ENCODE assay signal across 12 cellular contexts in the genomic region with DNA sequence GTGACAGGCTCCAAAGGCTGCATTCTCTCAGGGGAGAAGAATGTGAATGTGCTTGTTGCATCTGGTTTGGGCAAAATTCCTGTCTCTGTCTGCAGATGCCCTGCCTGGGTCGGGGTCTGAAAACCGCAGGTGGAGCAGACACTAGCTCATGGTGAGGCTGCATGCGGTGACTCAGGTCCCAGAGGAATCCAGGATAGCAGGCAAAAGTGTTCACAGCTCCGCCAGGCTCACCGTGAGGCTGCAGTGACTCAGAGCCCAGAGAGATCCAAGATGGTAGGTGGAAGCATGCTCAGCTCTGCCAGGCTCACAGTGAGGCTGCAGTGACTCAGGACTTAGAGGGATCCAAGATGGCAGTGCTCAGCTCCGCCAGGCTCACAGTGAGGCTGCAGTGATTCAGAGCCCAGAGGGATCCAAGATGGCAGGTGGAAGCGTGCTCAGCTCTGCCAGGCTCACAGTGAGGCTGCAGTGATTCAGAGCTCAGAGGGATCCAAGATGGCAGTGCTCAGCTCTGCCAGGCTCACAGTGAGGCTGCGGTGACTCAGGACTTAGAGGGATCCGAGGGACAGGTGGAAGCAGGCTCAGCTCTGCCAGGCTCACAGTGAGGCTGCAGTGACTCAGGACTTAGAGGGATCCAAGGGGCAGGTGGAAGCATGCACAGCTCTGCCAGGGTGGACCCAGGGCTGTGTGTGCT.
A peak's percentile ranks its signal among the peaks of the same experiment; 100 is the strongest.
DNase-seq lines count a peak whose midpoint lies in the region; ATAC-seq, FAIRE-seq and TF ChIP-seq lines count a peak whose summit lies in the region.
"Had no signal": no experiment of that assay in that cellular context is flagged by ENCODE, and none has a peak within 500 bp of the region (broad histone marks: within the 10 kb centered on the region; RNA-seq: fewer than 3 reads in every experiment).

No MANE protein-coding gene starts in this region.

- no peak overlapping the region for H3K4me3 Mint-ChIP-seq in progenitor cell of endocrine pancreas (ENCODE audit: low read depth)
- H3K4me3 Mint-ChIP-seq: natural killer cell treated with Interleukin-12 subunit alpha and Interleukin-12 subunit beta and Interleukin-15 and Interleukin-18, amount 100 ng/mL, for 72 hours had no signal

- no peak overlapping the region for H2AFZ ChIP-seq in MM.1S (ENCODE audit: low read length)

- peaks cover 40% of the 10 kb centered on the region for H3K27me3 Mint-ChIP-seq in progenitor cell of endocrine pancreas

- H3K4me1 Mint-ChIP-seq in progenitor cell of endocrine pancreas (ENCODE audit: low read depth) = peaks cover 4% of the 10 kb centered on the region

- no peaks in the 10 kb centered on the region for H4K20me1 ChIP-seq in MM.1S (ENCODE audit: insufficient read depth, low read length)

- H3K9ac ChIP-seq in MM.1S (ENCODE audit: low read length) = no peak overlapping the region

- H3K4me2 ChIP-seq in MM.1S (ENCODE audit: low read depth, low read length) = no peak overlapping the region

- no peaks in the 10 kb centered on the region for H3K9me3 ChIP-seq in esophagus (ENCODE audit: control insufficient read depth in 2 of 2, insufficient read depth in 1 of 2, low read depth in 1 of 2, low read length in 1 of 2)
- no peaks in the 10 kb centered on the region for H3K9me3 ChIP-seq in psoas muscle
- no peaks in the 10 kb centered on the region for H3K9me3 ChIP-seq in MM.1S (replicated peaks; ENCODE audit: insufficient read depth, low read length)
- H3K9me3 ChIP-seq: upper lobe of left lung had no signal

- intact Hi-C loops in psoas muscle (cut with DNase I) = no loop called here

- TF ChIP-seq CTCF in psoas muscle (IDR thresholded peaks at IDR 0.05) = no peak
- TF ChIP-seq CTCF in MM.1S (IDR thresholded peaks at IDR 0.05; ENCODE audit: low read length) = no peak
- no peak for TF ChIP-seq CTCF in progenitor cell of endocrine pancreas (IDR thresholded peaks at IDR 0.05; ENCODE audit: unreplicated experiment)

- H3K4me1 ChIP-seq in esophagus (ENCODE audit: control insufficient read depth in 2 of 2, insufficient read depth in 2 of 2, low read length in 1 of 2) (peaks cover 0 to 5% of the 10 kb centered on the region in 2 donors), psoas muscle (no peaks in the 10 kb centered on the region), MM.1S (ENCODE audit: low read length) (no peaks in the 10 kb centered on the region)
- H3K4me1 ChIP-seq: upper lobe of left lung had no signal

- H3K27ac ChIP-seq in esophagus (ENCODE audit: low read depth in 2 of 2, low read length in 1 of 2) (peak overlapping the region; percentile 39 to 74), psoas muscle (no peak overlapping the region), MM.1S (ENCODE audit: low read length) (no peak overlapping the region)
- H3K27ac ChIP-seq: upper lobe of left lung had no signal

- H3K9me2 ChIP-seq in MM.1S (replicated peaks; ENCODE audit: insufficient read depth, low read length) = no peaks in the 10 kb centered on the region

- no peak overlapping the region for H3K27ac Mint-ChIP-seq in progenitor cell of endocrine pancreas
- H3K27ac Mint-ChIP-seq: natural killer cell treated with Interleukin-12 subunit alpha and Interleukin-12 subunit beta and Interleukin-15 and Interleukin-18, amount 100 ng/mL, for 72 hours had no signal

- H3K36me3 Mint-ChIP-seq in progenitor cell of endocrine pancreas (ENCODE audit: insufficient read depth) = no peaks in the 10 kb centered on the region
- H3K36me3 Mint-ChIP-seq: natural killer cell treated with Interleukin-12 subunit alpha and Interleukin-12 subunit beta and Interleukin-15 and Interleukin-18, amount 100 ng/mL, for 72 hours had no signal

- H3K36me3 ChIP-seq in esophagus (ENCODE audit: control insufficient read depth in 2 of 2, insufficient read depth in 2 of 2, low read length in 1 of 2) = no peaks in the 10 kb centered on the region
- H3K36me3 ChIP-seq in psoas muscle (ENCODE audit: insufficient read depth in 1 of 2, low read depth in 1 of 2) = no peaks in the 10 kb centered on the region
- no peaks in the 10 kb centered on the region for H3K36me3 ChIP-seq in MM.1S (replicated peaks; ENCODE audit: insufficient read depth, low read length)
- H3K36me3 ChIP-seq: upper lobe of left lung had no signal

- peak; percentile 94 for DNase-seq in EH (ENCODE audit: low read depth)
- peak; percentile 100 for DNase-seq in RCC 7860 (ENCODE audit: low spot score)
- DNase-seq in psoas muscle = no peak
- DNase-seq in cerebellum (ENCODE audit: low spot score) = no peak
- no peak for DNase-seq in MM.1S
- DNase-seq in activated naive CD4-positive, alpha-beta T cell treated with anti-CD3 and anti-CD28 coated beads, Interleukin-2, amount 50 U/mL, for 16 hours = no peak
- DNase-seq in progenitor cell of endocrine pancreas (ENCODE audit: low spot score, unreplicated experiment) = no peak
- DNase-seq: hippocampal formation, upper lobe of left lung had no signal

- H3K27me3 ChIP-seq in esophagus (ENCODE audit: control insufficient read depth in 1 of 2, insufficient read depth in 2 of 2, low read length in 2 of 2) (no peaks in the 10 kb centered on the region), psoas muscle (ENCODE audit: insufficient read depth in 3 of 3, low read length in 2 of 3) (no peaks in the 10 kb centered on the region), MM.1S (replicated peaks; ENCODE audit: insufficient read depth, low read length) (no peaks in the 10 kb centered on the region)
- H3K27me3 ChIP-seq: upper lobe of left lung had no signal

- H3K4me3 ChIP-seq in esophagus (ENCODE audit: low read depth in 1 of 2, low read length in 2 of 2) = no peak overlapping the region
- H3K4me3 ChIP-seq in psoas muscle = no peak overlapping the region
- H3K4me3 ChIP-seq in MM.1S (ENCODE audit: low read length) = no peak overlapping the region
- H3K4me3 ChIP-seq: upper lobe of left lung had no signal

- 56 to 62% methylated on average over 9 of the region's 9 CpGs for whole genome bisulfite sequencing in esophagus, 2 donors
- 81 to 87% (median 81%) methylated on average over 9 of the region's 9 CpGs for WGBS in psoas muscle, 3 donors

- no peaks in the 10 kb centered on the region for H3K79me2 ChIP-seq in MM.1S (ENCODE audit: low read length)

- ATAC-seq in psoas muscle = peak; percentile 35 to 79 (median 60)
- ATAC-seq: natural killer cell treated with Interleukin-12 subunit alpha and Interleukin-12 subunit beta and Interleukin-15 and Interleukin-18, amount 100 ng/mL, for 72 hours had no signal

- H3F3A ChIP-seq in MM.1S (ENCODE audit: insufficient read depth, low read length) = no peaks in the 10 kb centered on the region

- peak; percentile 99 for FAIRE-seq in RCC 7860 (lab: Jason Lieb, UNC)
- FAIRE-seq: G401.6 had no signal

- peaks cover 11% of the 10 kb centered on the region for H3K9me3 Mint-ChIP-seq in progenitor cell of endocrine pancreas (ENCODE audit: low read depth)
- H3K9me3 Mint-ChIP-seq: natural killer cell treated with Interleukin-12 subunit alpha and Interleukin-12 subunit beta and Interleukin-15 and Interleukin-18, amount 100 ng/mL, for 72 hours had no signal

Comparison
In these comparisons a context has a peak if more than half of its experiments do, and no peak if none do; other contexts are left out.
1. DNase-seq: peak in EH (single experiment) and RCC 7860 (single experiment); none in psoas muscle (0 of 2), cerebellum (single experiment), MM.1S (single experiment), activated naive CD4-positive, alpha-beta T cell treated with anti-CD3 and anti-CD28 coated beads, Interleukin-2, amount 50 U/mL, for 16 hours (single experiment) and progenitor cell of endocrine pancreas (single experiment).
2. H3K27ac ChIP-seq: peak in esophagus (2 of 2); none in psoas muscle (single experiment) and MM.1S (single experiment).